8 cellular contexts compared by ENCODE assay signal in the genomic region with DNA sequence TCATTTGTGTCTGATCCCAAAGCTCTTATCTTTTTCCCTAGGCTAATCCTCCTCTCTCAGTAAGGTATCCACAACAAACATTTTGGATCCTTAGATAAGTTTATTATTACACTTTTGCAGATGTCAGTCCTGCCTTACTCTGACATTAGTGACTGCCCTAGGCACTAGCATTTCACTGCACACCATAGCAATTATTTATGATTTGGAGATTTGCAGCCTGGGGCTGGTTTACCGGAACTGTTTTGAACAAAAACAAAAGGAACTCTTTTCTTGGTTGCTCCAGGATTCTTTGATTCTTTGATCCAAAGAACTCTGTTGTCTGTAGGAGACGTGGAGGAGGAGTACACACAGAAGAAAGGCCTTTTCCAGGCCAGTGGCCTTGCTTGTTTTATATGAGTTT.
"Had no signal": no experiment of that assay in that cellular context is flagged by ENCODE, and none has a peak within 500 bp of the region (broad histone marks: within the 10 kb centered on the region; RNA-seq: fewer than 3 reads in every experiment).

No MANE protein-coding gene starts in this region.

- H3K9ac ChIP-seq: KMS-11 had no signal

- H3K4me3 Mint-ChIP-seq: HFFc6, IgD-negative memory B cell had no signal

- H3K27ac ChIP-seq: KMS-11 had no signal

- H3K9me3 ChIP-seq: HAP-1 had no signal

- H3K4me3 ChIP-seq: HAP-1 had no signal

- H3K4me1 Mint-ChIP-seq: IgD-negative memory B cell had no signal

- H3K27me3 Mint-ChIP-seq: IgD-negative memory B cell had no signal

- H3K4me2 ChIP-seq: KMS-11 had no signal

- H3K27ac Mint-ChIP-seq: HFFc6, IgD-negative memory B cell had no signal

- H3K36me3 ChIP-seq: HAP-1 had no signal

- DNase-seq: GOT3, H7, HFFc6, KBM-7 had no signal

- ATAC-seq: HCT116 had no signal

- H3K9me3 Mint-ChIP-seq: IgD-negative memory B cell had no signal
